Comparison of ENCODE assay signal across 8 cellular contexts in the genomic region with DNA sequence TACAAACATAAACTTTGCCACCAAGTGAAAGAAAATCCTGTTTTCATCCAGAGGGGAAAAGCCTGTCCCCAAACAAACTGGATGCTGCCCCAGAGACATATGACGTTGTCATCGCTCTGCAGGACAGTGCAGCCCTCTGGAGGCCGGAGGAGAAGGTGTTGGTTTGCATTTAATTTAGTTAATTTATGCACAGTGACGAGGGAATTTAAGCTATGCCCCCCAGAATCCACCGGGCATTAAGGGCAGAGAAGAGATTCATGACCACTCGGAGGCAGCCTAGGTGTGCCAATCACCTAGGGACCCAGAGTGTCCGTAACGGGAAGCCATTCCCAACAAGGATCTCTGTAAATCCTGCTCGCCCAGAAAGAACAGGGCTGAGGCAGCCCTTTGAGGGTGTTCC. TPM values are rescaled to one million over a fixed set of nuclear protein-coding genes. Genes with fewer than 3 reads are reported as not detected.
DNase-seq lines count a peak whose midpoint lies in the region; ATAC-seq and TF ChIP-seq lines count a peak whose summit lies in the region.

No MANE protein-coding gene starts in this region.

- TF ChIP-seq EP300 in SK-N-SH (IDR thresholded peaks at IDR 0.05; ENCODE audit: borderline replicate concordance in 1 of 2, low read depth in 1 of 2, low read length in 1 of 2), result no peak

- peaks cover 11% of the 10 kb centered on the region for H3F3A ChIP-seq in SK-N-SH (replicated peaks; ENCODE audit: insufficient read depth)

- no peaks in the 10 kb centered on the region for H3K9me2 ChIP-seq in SK-N-SH

- DNase-seq in SK-N-SH (no peak), RWPE1 (ENCODE audit: low spot score) (peak; percentile 38), Right ventricle myocardium superior (peak; percentile 47), retinal pigment epithelial cell (ENCODE audit: low read depth) (no peak), SW 1271 (lab: John Stamatoyannopoulos, UW) (no peak), NCI-H2196 treated with DMSO at 0.1 percent for 48 hours (lab: John Stamatoyannopoulos, UW; ENCODE audit: unreplicated experiment) (no peak), GF-D8 (lab: John Stamatoyannopoulos, UW) (no peak)

- WGBS in SK-N-SH (ENCODE audit: low lambda C conversion rate), result 85% methylated on average over 9 of the region's 9 CpGs

- intact Hi-C loops in Right ventricle myocardium superior (cut with DNase I), result no loop called here

- no peaks in the 10 kb centered on the region for H3K27me3 ChIP-seq in SK-N-SH (ENCODE audit: insufficient read depth)

- TF ChIP-seq RAD21 in SK-N-SH (IDR thresholded peaks at IDR 0.05; ENCODE audit: low read length), result peak; percentile 22; the same call in 1 of the 2 replicates

- TF ChIP-seq CTCF in SK-N-SH (IDR thresholded peaks at IDR 0.05), result peak; percentile 22
- peak; percentile 77 for TF ChIP-seq CTCF in RWPE1 (conservative IDR thresholded peaks at IDR 0.05; ENCODE audit: low read depth)
- TF ChIP-seq CTCF in retinal pigment epithelial cell (conservative IDR thresholded peaks at IDR 0.05; ENCODE audit: low read depth, low read length), result peak; percentile 53

- H3K9ac ChIP-seq in SK-N-SH, result no peak overlapping the region

- H3K79me2 ChIP-seq in SK-N-SH (ENCODE audit: insufficient read depth), result peaks cover 13% of the 10 kb centered on the region; the same call in 1 of the 2 replicates

- ATAC-seq in SK-N-SH treated with all-trans-retinoic acid at 6 μM for 48 hours (no peak), Right ventricle myocardium superior (ENCODE audit: poor library complexity) (peak; percentile 84)

- POLR2A ChIA-PET in SK-N-SH (lab: Yijun Ruan, JAX), result no interaction called here
- POLR2A ChIA-PET in RWPE1 (lab: Yijun Ruan, JAX; ENCODE audit: low non-redundant PET), result no interaction called here

- H3K36me3 ChIP-seq in SK-N-SH (replicated peaks in 1 of 2; ENCODE audit: control insufficient read depth in 1 of 2, insufficient read depth in 2 of 2, low read length in 1 of 2), result no peaks in the 10 kb centered on the region

- H4K20me1 ChIP-seq in SK-N-SH (ENCODE audit: insufficient read depth), result peaks cover 3% of the 10 kb centered on the region

- CTCF ChIA-PET in SK-N-SH (lab: Yijun Ruan, JAX) (interaction anchor here (0.7 to 1.6 kb wide), 7 partner anchors 8 to 78 kb away, joined by 3 to 7 read pairs (median 4); no protein-coding TSS in a partner anchor), RWPE1 (lab: Yijun Ruan, JAX) (interaction anchor here (0.6 to 1.9 kb wide), 7 partner anchors 8 to 610 kb away, joined by 3 to 8 read pairs (median 4); no protein-coding TSS in a partner anchor)

- no peak overlapping the region for H3K4me2 ChIP-seq in SK-N-SH

- H3K4me1 ChIP-seq in SK-N-SH (ENCODE audit: control insufficient read depth in 1 of 2, insufficient read depth in 2 of 2, low read depth in 1 of 2, low read length in 1 of 2), result peaks cover 29% of the 10 kb centered on the region in 2 experiments

- H3K27ac ChIP-seq in SK-N-SH (ENCODE audit: low read depth in 2 of 2, low read length in 1 of 2) (no peak overlapping the region; a peak in 1 of 4 replicates), RWPE1 (peak overlapping the region; percentile 63)

- H3K4me3 ChIP-seq in SK-N-SH (ENCODE audit: low read depth in 2 of 2, low read length in 1 of 2) (no peak overlapping the region), retinal pigment epithelial cell (ENCODE audit: low read length) (no peak overlapping the region)

- H3K9me3 ChIP-seq in SK-N-SH, result no peaks in the 10 kb centered on the region

- no peak overlapping the region for H2AFZ ChIP-seq in SK-N-SH (ENCODE audit: low read depth)

TF ChIP-seq in SK-N-SH, 30 proteins besides CTCF, POLR2A, EP300 and RAD21:
- TF ChIP-seq, protein P1, sequence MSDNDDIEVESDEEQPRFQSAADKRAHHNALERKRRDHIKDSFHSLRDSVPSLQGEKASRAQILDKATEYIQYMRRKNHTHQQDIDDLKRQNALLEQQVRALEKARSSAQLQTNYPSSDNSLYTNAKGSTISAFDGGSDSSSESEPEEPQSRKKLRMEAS (IDR thresholded peaks at IDR 0.05; ENCODE audit: low read depth), result no peak
- TF ChIP-seq FOXM1 (IDR thresholded peaks at IDR 0.05; ENCODE audit: low read depth), result no peak
- no peak for TF ChIP-seq EZH2phosphoT487 (IDR thresholded peaks at IDR 0.05; ENCODE audit: borderline replicate concordance, low read depth)
- TF ChIP-seq, protein P2, sequence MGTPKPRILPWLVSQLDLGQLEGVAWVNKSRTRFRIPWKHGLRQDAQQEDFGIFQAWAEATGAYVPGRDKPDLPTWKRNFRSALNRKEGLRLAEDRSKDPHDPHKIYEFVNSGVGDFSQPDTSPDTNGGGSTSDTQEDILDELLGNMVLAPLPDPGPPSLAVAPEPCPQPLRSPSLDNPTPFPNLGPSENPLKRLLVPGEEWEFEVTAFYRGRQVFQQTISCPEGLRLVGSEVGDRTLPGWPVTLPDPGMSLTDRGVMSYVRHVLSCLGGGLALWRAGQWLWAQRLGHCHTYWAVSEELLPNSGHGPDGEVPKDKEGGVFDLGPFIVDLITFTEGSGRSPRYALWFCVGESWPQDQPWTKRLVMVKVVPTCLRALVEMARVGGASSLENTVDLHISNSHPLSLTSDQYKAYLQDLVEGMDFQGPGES (IDR thresholded peaks at IDR 0.05; ENCODE audit: low read depth, low read length), result no peak
- TF ChIP-seq SMC3 (IDR thresholded peaks at IDR 0.05; ENCODE audit: low read depth, low read length), result no peak
- TF ChIP-seq RXRA (IDR thresholded peaks at IDR 0.05; ENCODE audit: borderline replicate concordance, low read depth), result no peak
- no peak for TF ChIP-seq NFIC (IDR thresholded peaks at IDR 0.05; ENCODE audit: borderline replicate concordance)

TF ChIP-seq in SK-N-SH treated with all-trans-retinoic acid at 6 μM for 48 hours, 23 proteins besides CTCF, POLR2A, EP300 and RAD21:
- TF ChIP-seq SNAI2 (CRISPR knock-in tag; IDR thresholded peaks at IDR 0.05) (no peak), ZNF565 (CRISPR knock-in tag; conservative IDR thresholded peaks at IDR 0.05; ENCODE audit: low read depth) (no peak), GLIS3 (CRISPR knock-in tag; IDR thresholded peaks at IDR 0.05) (no peak), RARB (CRISPR knock-in tag; IDR thresholded peaks at IDR 0.05) (no peak), TCF4 (CRISPR knock-in tag; IDR thresholded peaks at IDR 0.05; ENCODE audit: borderline replicate concordance) (no peak), ZC3H10 (CRISPR knock-in tag; IDR thresholded peaks at IDR 0.05) (no peak)
- TF ChIP-seq, protein P3, sequence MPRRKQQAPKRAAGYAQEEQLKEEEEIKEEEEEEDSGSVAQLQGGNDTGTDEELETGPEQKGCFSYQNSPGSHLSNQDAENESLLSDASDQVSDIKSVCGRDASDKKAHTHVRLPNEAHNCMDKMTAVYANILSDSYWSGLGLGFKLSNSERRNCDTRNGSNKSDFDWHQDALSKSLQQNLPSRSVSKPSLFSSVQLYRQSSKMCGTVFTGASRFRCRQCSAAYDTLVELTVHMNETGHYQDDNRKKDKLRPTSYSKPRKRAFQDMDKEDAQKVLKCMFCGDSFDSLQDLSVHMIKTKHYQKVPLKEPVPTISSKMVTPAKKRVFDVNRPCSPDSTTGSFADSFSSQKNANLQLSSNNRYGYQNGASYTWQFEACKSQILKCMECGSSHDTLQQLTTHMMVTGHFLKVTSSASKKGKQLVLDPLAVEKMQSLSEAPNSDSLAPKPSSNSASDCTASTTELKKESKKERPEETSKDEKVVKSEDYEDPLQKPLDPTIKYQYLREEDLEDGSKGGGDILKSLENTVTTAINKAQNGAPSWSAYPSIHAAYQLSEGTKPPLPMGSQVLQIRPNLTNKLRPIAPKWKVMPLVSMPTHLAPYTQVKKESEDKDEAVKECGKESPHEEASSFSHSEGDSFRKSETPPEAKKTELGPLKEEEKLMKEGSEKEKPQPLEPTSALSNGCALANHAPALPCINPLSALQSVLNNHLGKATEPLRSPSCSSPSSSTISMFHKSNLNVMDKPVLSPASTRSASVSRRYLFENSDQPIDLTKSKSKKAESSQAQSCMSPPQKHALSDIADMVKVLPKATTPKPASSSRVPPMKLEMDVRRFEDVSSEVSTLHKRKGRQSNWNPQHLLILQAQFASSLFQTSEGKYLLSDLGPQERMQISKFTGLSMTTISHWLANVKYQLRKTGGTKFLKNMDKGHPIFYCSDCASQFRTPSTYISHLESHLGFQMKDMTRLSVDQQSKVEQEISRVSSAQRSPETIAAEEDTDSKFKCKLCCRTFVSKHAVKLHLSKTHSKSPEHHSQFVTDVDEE (CRISPR knock-in tag; IDR thresholded peaks at IDR 0.05), result no peak

RNA-seq across cellular contexts. Expression of a gene that starts 45.1 kb away (rescaled TPM):
- 22.5 and 23.9 TPM in 2 replicates for polyA plus RNA-seq in SK-N-SH (2012; rRNA removed)
- 13.1 and 17.3 TPM in 2 replicates for polyA plus RNA-seq in SK-N-SH (2012; cell fraction: cytosol; rRNA removed)
- polyA plus RNA-seq in SK-N-SH (2012; cell fraction: nucleus; rRNA removed), result 92.5 and 116 TPM in 2 replicates
- 10.7 TPM for total RNA-seq in Right ventricle myocardium superior

Comparison
In these comparisons a context has a peak if more than half of its experiments do, and no peak if none do; other contexts are left out.
1. DNase-seq: peak in RWPE1 (single experiment) and Right ventricle myocardium superior (single experiment); none in SK-N-SH (single experiment), retinal pigment epithelial cell (single experiment), SW 1271 (0 of 2), NCI-H2196 treated with DMSO at 0.1 percent for 48 hours (single experiment) and GF-D8 (single experiment).
2. CTCF ChIP-seq: peak in every context shown above with its lines; median percentile 77 in RWPE1; 53 in retinal pigment epithelial cell; 22 in SK-N-SH.